27 cellular contexts compared by ENCODE assay signal in genomic region chr4:17962171-17962570, GRCh38.
"Had no signal": no experiment of that assay in that cellular context is flagged by ENCODE, and none has a peak within 500 bp of the region (broad histone marks: within the 10 kb centered on the region; RNA-seq: fewer than 3 reads in every experiment).

No MANE protein-coding gene starts in this region.

- H3K9me3 Mint-ChIP-seq: activated naive CD4-positive, alpha-beta T cell treated with anti-CD3 and anti-CD28 coated beads, Interleukin-2, amount 50 U/mL, for 72 hours; activated T-cell treated with anti-CD3 and anti-CD28 coated beads, Interleukin-2, amount 50 U/mL, for 24 hours; activated T-helper 17 cell treated with anti-CD3 and anti-CD28 coated beads, Interleukin-2, amount 50 U/mL, for 72 hours; central memory CD8-positive, alpha-beta T cell; effector memory CD8-positive, alpha-beta T cell; nephron; stimulated activated naive B cell treated with anti-CD40 and anti-IgM and Interleukin-4, amounts not matched to agents 10 μg/mL and 1 μg/mL and 100 μg/mL, for 72 hours; T-helper 2 cell treated with Interferon-gamma antibody and Interleukin-4, amounts not matched to agents 5 μg/mL and 100 μg/mL, for 36 hours had no signal

- H3K27me3 Mint-ChIP-seq: activated T-cell treated with anti-CD3 and anti-CD28 coated beads, Interleukin-2, amount 50 U/mL, for 24 hours; activated T-helper 17 cell treated with anti-CD3 and anti-CD28 coated beads, Interleukin-2, amount 50 U/mL, for 72 hours; central memory CD8-positive, alpha-beta T cell; effector memory CD8-positive, alpha-beta T cell; memory B cell; stimulated activated naive B cell treated with anti-CD40 and anti-IgM and Interleukin-4, amounts not matched to agents 10 μg/mL and 1 μg/mL and 100 μg/mL, for 72 hours; type B pancreatic cell had no signal

- H3K4me1 Mint-ChIP-seq: activated T-helper 17 cell treated with anti-CD3 and anti-CD28 coated beads, Interleukin-2, amount 50 U/mL, for 72 hours; central memory CD8-positive, alpha-beta T cell; nephron had no signal

- H3K9me3 ChIP-seq: adrenal gland, ascending aorta, breast epithelium, colonic mucosa, thoracic aorta, vagina had no signal

- H3K4me3 ChIP-seq: adrenal gland, ascending aorta, breast epithelium, colonic mucosa, dorsolateral prefrontal cortex, hepatocyte, smooth muscle cell, thoracic aorta, vagina had no signal

- ATAC-seq: activated naive CD4-positive, alpha-beta T cell treated with anti-CD3 and anti-CD28 coated beads, Interleukin-2, amount 50 U/mL, for 72 hours; activated T-helper 17 cell treated with anti-CD3 and anti-CD28 coated beads, Interleukin-2, amount 50 U/mL, for 72 hours; effector memory CD8-positive, alpha-beta T cell; esophagus mucosa; sciatic nerve; stimulated activated naive B cell treated with anti-CD40 and anti-IgM and Interleukin-4, amounts not matched to agents 10 μg/mL and 1 μg/mL and 100 μg/mL, for 72 hours had no signal

- H3K4me3 Mint-ChIP-seq: activated T-cell treated with anti-CD3 and anti-CD28 coated beads, Interleukin-2, amount 50 U/mL, for 24 hours; activated T-helper 17 cell treated with anti-CD3 and anti-CD28 coated beads, Interleukin-2, amount 50 U/mL, for 72 hours; central memory CD8-positive, alpha-beta T cell; effector memory CD8-positive, alpha-beta T cell; memory B cell; nephron; stimulated activated naive B cell treated with anti-CD40 and anti-IgM and Interleukin-4, amounts not matched to agents 10 μg/mL and 1 μg/mL and 100 μg/mL, for 72 hours; T-helper 2 cell treated with Interferon-gamma antibody and Interleukin-4, amounts not matched to agents 5 μg/mL and 100 μg/mL, for 36 hours; type B pancreatic cell had no signal

- H3K27ac Mint-ChIP-seq: activated naive CD4-positive, alpha-beta T cell treated with anti-CD3 and anti-CD28 coated beads, Interleukin-2, amount 50 U/mL, for 72 hours; activated T-cell treated with anti-CD3 and anti-CD28 coated beads, Interleukin-2, amount 50 U/mL, for 24 hours; activated T-helper 17 cell treated with anti-CD3 and anti-CD28 coated beads, Interleukin-2, amount 50 U/mL, for 72 hours; effector memory CD8-positive, alpha-beta T cell; memory B cell; nephron; stimulated activated naive B cell treated with anti-CD40 and anti-IgM and Interleukin-4, amounts not matched to agents 10 μg/mL and 1 μg/mL and 100 μg/mL, for 72 hours; T-helper 2 cell treated with Interferon-gamma antibody and Interleukin-4, amounts not matched to agents 5 μg/mL and 100 μg/mL, for 36 hours; type B pancreatic cell had no signal

- H3K27me3 ChIP-seq: adrenal gland, ascending aorta, breast epithelium, colonic mucosa, dorsolateral prefrontal cortex, hepatocyte, vagina had no signal

- H3K36me3 ChIP-seq: adrenal gland, colonic mucosa, thoracic aorta had no signal

- DNase-seq: activated CD8-positive, alpha-beta memory T cell treated with anti-CD3 and anti-CD28 coated beads for 24 hours; activated CD8-positive, alpha-beta memory T cell treated with anti-CD3 and anti-CD28 coated beads, Interleukin-2, amount 50 U/mL, for 4 hours; activated T-cell treated with anti-CD3 and anti-CD28 coated beads, Interleukin-2, amount 50 U/mL, for 24 hours; adrenal gland; colonic mucosa; dorsolateral prefrontal cortex; effector memory CD8-positive, alpha-beta T cell; glutamatergic neuron; nucleus accumbens; stimulated activated CD4-positive, alpha-beta T cell treated with anti-CD3 and anti-CD28 coated beads, Interleukin-15, amount 100 ng/mL, for 24 hours; stimulated activated CD8-positive, alpha-beta memory T cell treated with anti-CD3 and anti-CD28 coated beads, Interleukin-4, amount 100 ng/mL, for 48 hours; stimulated activated naive B cell treated with anti-CD40 and anti-IgM and Interleukin-4, amounts not matched to agents 10 μg/mL and 1 μg/mL and 100 μg/mL, for 72 hours had no signal

- H3K4me1 ChIP-seq: adrenal gland, ascending aorta, breast epithelium, colonic mucosa, vagina had no signal
